In the genomic region with DNA sequence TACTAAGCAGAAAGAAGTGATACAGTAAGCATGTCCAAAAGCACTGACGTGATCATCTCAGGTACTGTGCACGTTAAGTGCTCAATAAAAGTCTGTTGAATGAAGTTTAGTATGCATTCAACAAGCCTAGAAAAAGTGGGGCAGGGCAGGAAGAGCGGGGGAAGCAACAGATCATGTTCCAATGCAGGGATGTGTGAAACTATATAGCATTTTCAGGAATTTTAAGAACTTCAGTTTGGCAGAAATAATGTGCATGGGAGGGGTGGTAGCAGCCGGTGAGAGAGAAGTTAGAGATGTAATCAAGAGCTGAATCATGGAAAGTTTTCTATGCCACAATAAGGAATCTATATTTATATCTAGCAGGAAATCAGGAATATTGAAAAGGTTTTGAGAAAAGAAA, we compare ENCODE assay signal across 18 cellular contexts.
"Had no signal": no experiment of that assay in that cellular context is flagged by ENCODE, and none has a peak within 500 bp of the region (broad histone marks: within the 10 kb centered on the region; RNA-seq: fewer than 3 reads in every experiment).

No MANE protein-coding gene starts in this region.

- H3K27me3 Mint-ChIP-seq: IgD-negative memory B cell had no signal

- H3K4me1 ChIP-seq: SJSA1 had no signal

- DNase-seq: Kasumi-1, MM.1S, NCI-H1092 treated with DMSO at 0.1 percent for 48 hours, NCI-H1436, NCI-H187 treated with DMSO at 0.1 percent for 48 hours, NCI-H2029 treated with DMSO at 0.1 percent for 48 hours, NCI-H2227 treated with DMSO at 0.1 percent for 48 hours, NCI-H524, NCI-H526 treated with DMSO at 0.1 percent for 48 hours, NCI-H774, Right ventricle myocardium superior, RPMI8226, SIG-M5 had no signal

- H3K4me2 ChIP-seq: KMS-11 had no signal

- H3K27ac ChIP-seq: KMS-11, SJSA1, SK-N-MC had no signal

- H3K4me3 ChIP-seq: K562, SJSA1, SK-N-MC had no signal

- H3K4me1 Mint-ChIP-seq: IgD-negative memory B cell had no signal

- H3K9ac ChIP-seq: KMS-11 had no signal

- H3K27me3 ChIP-seq: SJSA1 had no signal

- ATAC-seq: K562 had no signal

- H3K9me3 Mint-ChIP-seq: IgD-negative memory B cell had no signal

- H3K9me3 ChIP-seq: SJSA1 had no signal
